32 cellular contexts compared by ENCODE assay signal in the genomic region with DNA sequence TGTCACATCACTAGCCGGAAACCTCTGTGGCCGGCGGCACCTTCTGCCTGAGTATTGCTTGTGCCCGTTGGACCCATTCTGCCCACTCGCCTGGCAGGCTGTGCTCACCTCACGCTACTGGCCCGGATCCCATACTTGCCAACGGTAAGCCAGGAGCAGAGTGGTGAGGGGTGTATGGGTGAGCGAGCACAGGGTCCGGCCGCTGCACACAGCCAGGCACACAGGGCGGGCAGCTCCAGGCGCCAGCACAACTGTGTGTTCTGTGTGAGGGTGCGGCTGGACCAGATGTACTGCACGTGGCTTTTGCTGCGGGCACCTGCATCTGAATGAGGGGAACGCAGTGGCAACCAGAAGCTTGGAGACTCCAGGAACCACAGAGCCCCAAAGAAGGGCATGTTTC.
"Had no signal": no experiment of that assay in that cellular context is flagged by ENCODE, and none has a peak within 500 bp of the region (broad histone marks: within the 10 kb centered on the region; RNA-seq: fewer than 3 reads in every experiment).

No MANE protein-coding gene starts in this region.

- H3K4me3 Mint-ChIP-seq: activated CD4-positive, alpha-beta T cell treated with anti-CD3 and anti-CD28 coated beads for 36 hours; activated CD4-positive, alpha-beta T cell treated with anti-CD3 and anti-CD28 coated beads, Interleukin-2, amount 10 ng/mL, durations not matched to agents 7 days and 5 days; activated CD8-positive, alpha-beta T cell treated with anti-CD3 and anti-CD28 coated beads, Interleukin-2, amount 10 ng/mL, durations not matched to agents 7 days and 5 days; activated naive CD4-positive, alpha-beta T cell treated with anti-CD3 and anti-CD28 coated beads, Interleukin-2, amount 50 U/mL, for 24 hours; activated naive CD8-positive, alpha-beta T cell treated with anti-CD3 and anti-CD28 coated beads, Interleukin-2, amount 10 ng/mL, durations not matched to agents 7 days and 5 days; activated T-cell treated with anti-CD3 and anti-CD28 coated beads, Interleukin-2, amount 50 U/mL, for 24 hours; central memory CD8-positive, alpha-beta T cell; T-helper 1 cell treated with Interleukin-12 subunit alpha and Interleukin-12 subunit beta and Interleukin-4 antibody, amounts not matched to agents 30 μg/mL and 1 μg/mL, for 36 hours; T-helper 2 cell treated with Interferon-gamma antibody and Interleukin-4, amounts not matched to agents 5 μg/mL and 100 μg/mL, for 36 hours; WTC11 had no signal

- H3K36me3 Mint-ChIP-seq: activated naive CD4-positive, alpha-beta T cell treated with anti-CD3 and anti-CD28 coated beads, Interleukin-2, amount 50 U/mL, for 24 hours; activated naive CD8-positive, alpha-beta T cell treated with anti-CD3 and anti-CD28 coated beads, Interleukin-2, amount 10 ng/mL, durations not matched to agents 7 days and 5 days; WTC11 had no signal

- H3K9me2 ChIP-seq: SK-N-SH had no signal

- H3K4me1 Mint-ChIP-seq: activated CD4-positive, alpha-beta T cell treated with anti-CD3 and anti-CD28 coated beads for 36 hours; activated CD4-positive, alpha-beta T cell treated with anti-CD3 and anti-CD28 coated beads, Interleukin-2, amount 10 ng/mL, durations not matched to agents 7 days and 5 days; activated naive CD4-positive, alpha-beta T cell treated with anti-CD3 and anti-CD28 coated beads, Interleukin-2, amount 50 U/mL, for 24 hours; activated naive CD8-positive, alpha-beta T cell treated with anti-CD3 and anti-CD28 coated beads, Interleukin-2, amount 10 ng/mL, durations not matched to agents 7 days and 5 days; central memory CD8-positive, alpha-beta T cell had no signal

- H3K9me3 ChIP-seq: ascending aorta, SK-N-SH had no signal

- H3K4me3 ChIP-seq: ascending aorta, cardiac muscle cell, SJSA1 had no signal

- H3K36me3 ChIP-seq: ascending aorta, cardiac muscle cell, SJSA1 had no signal

- DNase-seq: activated CD4-positive, alpha-beta T cell treated with anti-CD3 and anti-CD28 coated beads for 36 hours; activated CD4-positive, alpha-beta T cell treated with anti-CD3 and anti-CD28 coated beads, Interleukin-2, amount 10 ng/mL, durations not matched to agents 7 days and 5 days; activated CD4-positive, alpha-beta T cell treated with anti-CD3 and anti-CD28 coated beads, Interleukin-2, amount 50 U/mL, for 48 hours; activated CD8-positive, alpha-beta T cell treated with anti-CD3 and anti-CD28 coated beads, Interleukin-2, amount 10 ng/mL, durations not matched to agents 7 days and 5 days; activated gamma-delta T cell; activated naive CD4-positive, alpha-beta T cell treated with Interleukin-2 at 50 U/mL for 16 hours; activated naive CD8-positive, alpha-beta T cell treated with anti-CD3 and anti-CD28 coated beads, Interleukin-2, amount 10 ng/mL, durations not matched to agents 7 days and 5 days; activated T-cell treated with anti-CD3 and anti-CD28 coated beads, Interleukin-2, amount 50 U/mL, for 24 hours; amygdala; NCI-H1105; NCI-H1436; NCI-H1694; NCI-H1930; NCI-H2081 treated with DMSO at 0.1 percent for 48 hours; NCI-H226; NCI-H446 treated with DMSO at 0.1 percent for 48 hours; NCI-H524; NCI-H69; SHP77 treated with DMSO at 0.1 percent for 48 hours; SK-N-SH had no signal

- H3K27ac ChIP-seq: ascending aorta, cardiac muscle cell, SJSA1 had no signal

- H3K4me2 ChIP-seq: SK-N-SH had no signal

- H3K27ac Mint-ChIP-seq: activated CD4-positive, alpha-beta T cell treated with anti-CD3 and anti-CD28 coated beads for 36 hours; activated CD4-positive, alpha-beta T cell treated with anti-CD3 and anti-CD28 coated beads, Interleukin-2, amount 10 ng/mL, durations not matched to agents 7 days and 5 days; activated CD8-positive, alpha-beta T cell treated with anti-CD3 and anti-CD28 coated beads, Interleukin-2, amount 10 ng/mL, durations not matched to agents 7 days and 5 days; activated naive CD4-positive, alpha-beta T cell treated with anti-CD3 and anti-CD28 coated beads, Interleukin-2, amount 50 U/mL, for 24 hours; activated naive CD8-positive, alpha-beta T cell treated with anti-CD3 and anti-CD28 coated beads, Interleukin-2, amount 10 ng/mL, durations not matched to agents 7 days and 5 days; activated T-cell treated with anti-CD3 and anti-CD28 coated beads, Interleukin-2, amount 50 U/mL, for 24 hours; activated T-helper 2 cell treated with anti-CD3 and anti-CD28 coated beads, Interferon-gamma antibody, Interleukin-2, Interleukin-4, amounts not matched to agents 10 μg/mL and 5 μg/mL and 100 μg/mL, durations not matched to agents 14 hours and 24 hours and 36 hours; T-helper 1 cell treated with Interleukin-12 subunit alpha and Interleukin-12 subunit beta and Interleukin-4 antibody, amounts not matched to agents 30 μg/mL and 1 μg/mL, for 36 hours; T-helper 2 cell treated with Interferon-gamma antibody and Interleukin-4, amounts not matched to agents 5 μg/mL and 100 μg/mL, for 36 hours; WTC11 had no signal

- H3K27me3 Mint-ChIP-seq: activated CD4-positive, alpha-beta T cell treated with anti-CD3 and anti-CD28 coated beads for 36 hours; activated CD4-positive, alpha-beta T cell treated with anti-CD3 and anti-CD28 coated beads, Interleukin-2, amount 10 ng/mL, durations not matched to agents 7 days and 5 days; activated naive CD4-positive, alpha-beta T cell treated with anti-CD3 and anti-CD28 coated beads, Interleukin-2, amount 50 U/mL, for 24 hours; activated naive CD8-positive, alpha-beta T cell treated with anti-CD3 and anti-CD28 coated beads, Interleukin-2, amount 10 ng/mL, durations not matched to agents 7 days and 5 days; activated T-cell treated with anti-CD3 and anti-CD28 coated beads, Interleukin-2, amount 50 U/mL, for 24 hours; central memory CD8-positive, alpha-beta T cell had no signal

- ATAC-seq: activated CD4-positive, alpha-beta T cell treated with anti-CD3 and anti-CD28 coated beads for 36 hours; activated CD4-positive, CD25-positive, alpha-beta regulatory T cell treated with anti-CD3 and anti-CD28 coated beads, Interleukin-2, amount 50 U/mL, for 24 hours; activated CD8-positive, alpha-beta T cell treated with anti-CD3 and anti-CD28 coated beads, Interleukin-2, amount 10 ng/mL, durations not matched to agents 7 days and 5 days; Panc1; WTC11 had no signal

- H3K9ac ChIP-seq: SK-N-SH had no signal

- FAIRE-seq: TTC549 had no signal

- H3K27me3 ChIP-seq: ascending aorta, cardiac muscle cell, SJSA1 had no signal

- H3K4me1 ChIP-seq: ascending aorta, SJSA1 had no signal
